Comparison of ENCODE assay signal across 1 cellular context in genomic region chr19:49113762-49114629, GRCh38.
A peak's percentile ranks its signal among the peaks of the same experiment; 100 is the strongest.
TF ChIP-seq lines count a peak whose summit lies in the region.

TSS of gene LIN7B (plus strand) at chr19:49114370. CDS start at chr19:49114405, 35 bp downstream.

TF ChIP-seq in HepG2, 621 proteins besides CTCF, POLR2A, EP300 and RAD21 (continued from another document and continues in another):
- peak; percentile 62; the same call in 1 of the 2 replicates for TF ChIP-seq ZNF263 (CRISPR knock-in tag; IDR thresholded peaks at IDR 0.05)
- TF ChIP-seq ZNF3 (CRISPR knock-in tag; IDR thresholded peaks at IDR 0.05): peak; percentile 95
- TF ChIP-seq ATF1 (CRISPR knock-in tag; IDR thresholded peaks at IDR 0.05): no peak
- 0 out of 2 replicates have a peak, but pooled peaks have one; percentile 14 for TF ChIP-seq ZSCAN25 (CRISPR knock-in tag; IDR thresholded peaks at IDR 0.05)
- TF ChIP-seq ATF5 (CRISPR knock-in tag; IDR thresholded peaks at IDR 0.05; ENCODE audit: low read depth): no peak
- TF ChIP-seq SALL1 (CRISPR knock-in tag; IDR thresholded peaks at IDR 0.05): peak; percentile 85
- TF ChIP-seq MYPOP (CRISPR knock-in tag; IDR thresholded peaks at IDR 0.05): 0 out of 2 replicates have a peak, but pooled peaks have one; percentile 46
- peak; percentile 65 for TF ChIP-seq ZMYM4 (CRISPR knock-in tag; IDR thresholded peaks at IDR 0.05)
- no peak for TF ChIP-seq GABPA (IDR thresholded peaks at IDR 0.05; ENCODE audit: low read depth, low read length)
- TF ChIP-seq GABPA (CRISPR knock-in tag; IDR thresholded peaks at IDR 0.05; ENCODE audit: low read depth): no peak
- no peak for TF ChIP-seq RELA (CRISPR knock-in tag; IDR thresholded peaks at IDR 0.05)
- peak; percentile 48; the same call in 1 of the 2 replicates for TF ChIP-seq ZNF891 (CRISPR knock-in tag; IDR thresholded peaks at IDR 0.05)
- peak; percentile 52 for TF ChIP-seq ZNF407 (CRISPR knock-in tag; IDR thresholded peaks at IDR 0.05; ENCODE audit: not compliant biosample characterization)
- peak; percentile 64; the same call in 1 of the 3 replicates for TF ChIP-seq MXI1 (IDR thresholded peaks at IDR 0.05; ENCODE audit: borderline replicate concordance, low read depth, low read length)
- peak; percentile 27; the same call in 1 of the 2 replicates for TF ChIP-seq ARID4A (CRISPR knock-in tag; IDR thresholded peaks at IDR 0.05; ENCODE audit: borderline replicate concordance)
- TF ChIP-seq ZNF687 (CRISPR knock-in tag; IDR thresholded peaks at IDR 0.05): peak; percentile 93
- TF ChIP-seq ZKSCAN8 (CRISPR knock-in tag; IDR thresholded peaks at IDR 0.05; ENCODE audit: borderline replicate concordance): peak; percentile 52; the same call in 1 of the 2 replicates
- TF ChIP-seq TIGD3 (CRISPR knock-in tag; IDR thresholded peaks at IDR 0.05; ENCODE audit: borderline replicate concordance): no peak
- no peak for TF ChIP-seq SOX5 (CRISPR knock-in tag; IDR thresholded peaks at IDR 0.05; ENCODE audit: borderline replicate concordance)
- TF ChIP-seq SP2 (CRISPR knock-in tag; IDR thresholded peaks at IDR 0.05): no peak; the same call in 1 of the 2 replicates
- no peak for TF ChIP-seq ZBTB4 (CRISPR knock-in tag; IDR thresholded peaks at IDR 0.05; ENCODE audit: borderline replicate concordance)
- peak; percentile 51 for TF ChIP-seq HNRNPLL (IDR thresholded peaks at IDR 0.05; ENCODE audit: low read depth, low read length, poor library complexity, severe bottlenecking)
- 0 out of 2 replicates have a peak, but pooled peaks have one; percentile 27 for TF ChIP-seq KAT7 (CRISPR knock-in tag; IDR thresholded peaks at IDR 0.05; ENCODE audit: borderline replicate concordance)
- peak in 1 of 2 experiments; percentile 38; a peak in 2 of 4 replicates for TF ChIP-seq KLF16 (CRISPR knock-in tag; IDR thresholded peaks at IDR 0.05)
- peak; percentile 81; the same call in 1 of the 2 replicates for TF ChIP-seq KDM5B (CRISPR knock-in tag; IDR thresholded peaks at IDR 0.05; ENCODE audit: borderline replicate concordance)
- TF ChIP-seq GATAD2A (CRISPR knock-in tag; IDR thresholded peaks at IDR 0.05): peak; percentile 64
- no peak for TF ChIP-seq ISL2 (CRISPR knock-in tag; IDR thresholded peaks at IDR 0.05)
- peak; percentile 44; the same call in 1 of the 2 replicates for TF ChIP-seq ZNF441 (CRISPR knock-in tag; IDR thresholded peaks at IDR 0.05; ENCODE audit: borderline replicate concordance)
- no peak for TF ChIP-seq NCOA5 (CRISPR knock-in tag; IDR thresholded peaks at IDR 0.05)
